1 cellular context compared by ENCODE assay signal in genomic region chr1:41682149-41682548, GRCh38.
A peak's percentile ranks its signal among the peaks of the same experiment; 100 is the strongest.
TF ChIP-seq lines count a peak whose summit lies in the region.

No MANE protein-coding gene starts in this region.

TF ChIP-seq in HEK293, 187 proteins besides CTCF, POLR2A, EP300 and RAD21:
- TF ChIP-seq ZNF280C (tag by site-specific recombination; IDR thresholded peaks at IDR 0.05) (no peak), ZNF473 (tag by site-specific recombination; IDR thresholded peaks at IDR 0.05) (no peak), ZNF785 (tag by site-specific recombination; IDR thresholded peaks at IDR 0.05) (no peak), ZNF692 (tag by site-specific recombination; IDR thresholded peaks at IDR 0.05) (no peak), ZNF549 (tag by site-specific recombination; IDR thresholded peaks at IDR 0.05) (no peak), YY2 (tag by site-specific recombination; IDR thresholded peaks at IDR 0.05) (no peak), ZSCAN23 (tag by site-specific recombination; IDR thresholded peaks at IDR 0.05) (no peak), GLIS1 (tag by site-specific recombination; IDR thresholded peaks at IDR 0.05) (no peak), ZNF701 (tag by site-specific recombination; IDR thresholded peaks at IDR 0.05) (0 out of 2 replicates have a peak, but pooled peaks have one; percentile 0), GFI1B (tag by site-specific recombination; IDR thresholded peaks at IDR 0.05) (no peak), ZNF645 (tag by site-specific recombination; IDR thresholded peaks at IDR 0.05) (no peak), YY1 (tag by site-specific recombination; IDR thresholded peaks at IDR 0.05) (no peak), ZBTB44 (tag by site-specific recombination; IDR thresholded peaks at IDR 0.05) (no peak), ZNF548 (tag by site-specific recombination; IDR thresholded peaks at IDR 0.05) (no peak), ZNF292 (tag by site-specific recombination; IDR thresholded peaks at IDR 0.05; ENCODE audit: borderline replicate concordance, low read depth) (no peak), PATZ1 (tag by site-specific recombination; IDR thresholded peaks at IDR 0.05) (no peak), ZNF311 (tag by site-specific recombination; IDR thresholded peaks at IDR 0.05; ENCODE audit: borderline replicate concordance) (no peak), ZNF140 (tag by site-specific recombination; IDR thresholded peaks at IDR 0.05) (no peak), ZNF146 (tag by site-specific recombination; IDR thresholded peaks at IDR 0.05) (no peak), ZNF521 (tag by site-specific recombination; IDR thresholded peaks at IDR 0.05) (no peak), SCRT2 (tag by site-specific recombination; IDR thresholded peaks at IDR 0.05) (peak; percentile 69), ZNF211 (tag by site-specific recombination; IDR thresholded peaks at IDR 0.05; ENCODE audit: low read depth) (no peak), ZIC2 (tag by site-specific recombination; IDR thresholded peaks at IDR 0.05) (peak; percentile 32), ZBTB6 (tag by site-specific recombination; IDR thresholded peaks at IDR 0.05) (no peak)
